8 cellular contexts compared by ENCODE assay signal in the genomic region with DNA sequence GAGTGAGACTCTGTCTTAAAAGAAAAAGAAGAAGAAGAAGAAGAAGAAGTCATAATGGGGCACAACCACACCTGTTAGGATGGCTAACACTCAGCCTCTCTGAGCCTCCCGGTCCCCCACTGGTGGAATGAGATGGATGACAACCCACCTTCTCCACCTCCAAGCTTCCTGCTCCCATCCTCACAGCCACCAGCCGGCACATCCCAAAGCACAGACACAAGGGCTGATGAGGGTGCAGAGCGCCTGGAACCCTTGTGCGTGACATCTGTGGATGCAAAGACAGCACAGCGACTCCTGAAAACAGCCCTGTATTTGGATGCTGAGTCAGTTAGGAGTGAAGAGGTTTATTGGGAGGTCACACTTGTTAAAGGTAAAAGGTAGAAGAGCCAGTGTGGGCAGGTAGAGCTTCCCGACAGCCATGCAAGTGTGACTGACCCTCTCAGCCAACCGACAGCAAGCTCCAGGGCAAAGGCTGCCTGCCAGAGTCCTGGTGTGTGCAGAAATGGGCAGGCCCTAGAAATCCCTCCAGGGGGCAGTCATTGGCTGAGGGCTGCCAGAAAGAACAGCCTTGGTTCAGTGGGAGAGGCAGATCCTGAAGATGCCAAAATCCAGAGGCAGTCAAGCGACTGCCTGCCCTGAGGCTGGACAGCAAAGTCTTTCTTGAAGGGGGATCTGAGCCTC. TPM values are rescaled to one million over a fixed set of nuclear protein-coding genes. Genes with fewer than 3 reads are reported as not detected.
DNase-seq lines count a peak whose midpoint lies in the region; ATAC-seq and TF ChIP-seq lines count a peak whose summit lies in the region.
"Had no signal": no experiment of that assay in that cellular context is flagged by ENCODE, and none has a peak within 500 bp of the region (broad histone marks: within the 10 kb centered on the region; RNA-seq: fewer than 3 reads in every experiment).

No MANE protein-coding gene starts in this region.

- H3K27me3 ChIP-seq in CD8-positive, alpha-beta T cell (ENCODE audit: insufficient read depth, low read length), result no peaks in the 10 kb centered on the region

- intact Hi-C loops in CD8-positive, alpha-beta T cell (cut with DNase I, micrococcal nuclease), result no loop called here

- H3K36me3 Mint-ChIP-seq in CD8-positive, alpha-beta T cell, result no peaks in the 10 kb centered on the region

- H3K4me1 Mint-ChIP-seq in CD8-positive, alpha-beta T cell (ENCODE audit: low read depth), result no peaks in the 10 kb centered on the region

- POLR2A ChIA-PET in CD8-positive, alpha-beta T cell (lab: Charles Lee), result no interaction called here

- peaks cover 50% of the 10 kb centered on the region for H3K27me3 Mint-ChIP-seq in CD8-positive, alpha-beta T cell (ENCODE audit: low read depth)

- no peak overlapping the region for H3K27ac ChIP-seq in VCaP
- no peak overlapping the region for H3K27ac ChIP-seq in CD8-positive, alpha-beta T cell (ENCODE audit: low read depth, low read length)

- no peak for ATAC-seq in CD8-positive, alpha-beta T cell

- H3K9me3 Mint-ChIP-seq in CD8-positive, alpha-beta T cell, result no peaks in the 10 kb centered on the region

- DNase-seq in GF-D8 (lab: John Stamatoyannopoulos, UW), result peak; percentile 14
- peak; percentile 50 for DNase-seq in LNCaP clone FGC (ENCODE audit: low read depth)
- peak; percentile 48 for DNase-seq in kidney tubule cell (ENCODE audit: low spot score)
- DNase-seq in CD8-positive, alpha-beta T cell, result no peak
- DNase-seq in NK-92 (lab: John Stamatoyannopoulos, UW; ENCODE audit: unreplicated experiment), result no peak
- DNase-seq in putamen (ENCODE audit: low spot score), result no peak

- H3K4me1 ChIP-seq in CD8-positive, alpha-beta T cell (ENCODE audit: insufficient read depth, low read length), result no peaks in the 10 kb centered on the region

- no peaks in the 10 kb centered on the region for H3K36me3 ChIP-seq in CD8-positive, alpha-beta T cell (ENCODE audit: insufficient read depth, low read length)

- TF ChIP-seq CTCF in LNCaP clone FGC (IDR thresholded peaks at IDR 0.05; ENCODE audit: control insufficient read depth, extremely low read depth, insufficient read depth) (peak; percentile 29; the same call in 1 of the 2 replicates), VCaP (conservative IDR thresholded peaks at IDR 0.05) (peak; percentile 76)
- TF ChIP-seq CTCF in CD8-positive, alpha-beta T cell (IDR thresholded peaks at IDR 0.05), result no peak

- no peak overlapping the region for H3K4me3 ChIP-seq in LNCaP clone FGC (ENCODE audit: low read depth, low read length)
- no peak overlapping the region for H3K4me3 ChIP-seq in CD8-positive, alpha-beta T cell (ENCODE audit: low read depth, low read length)
- H3K4me3 ChIP-seq: lung had no signal

- H3K9me3 ChIP-seq in CD8-positive, alpha-beta T cell (ENCODE audit: low read length), result no peaks in the 10 kb centered on the region

- no peak overlapping the region for H3K4me3 Mint-ChIP-seq in CD8-positive, alpha-beta T cell

- CTCF ChIA-PET in CD8-positive, alpha-beta T cell (lab: Charles Lee), result interaction anchor here (1.4 to 3.1 kb wide), 2 partner anchors 14 to 298 kb away, joined by 6 to 9 read pairs; no protein-coding TSS in a partner anchor

- no peak overlapping the region for H3K27ac Mint-ChIP-seq in CD8-positive, alpha-beta T cell

RNA-seq across cellular contexts. Expression of gene MAN2B2, which starts 26.6 kb away (rescaled TPM):
- total RNA-seq in CD8-positive, alpha-beta T cell, result 10 to 100 TPM; 26.4 to 26.7 TPM

Comparison
In these comparisons a context has a peak if more than half of its experiments do, and no peak if none do; other contexts are left out.
1. DNase-seq: peak in GF-D8 (single experiment), LNCaP clone FGC (single experiment) and kidney tubule cell (single experiment); none in CD8-positive, alpha-beta T cell (0 of 7), NK-92 (single experiment) and putamen (single experiment).